In the genomic region with DNA sequence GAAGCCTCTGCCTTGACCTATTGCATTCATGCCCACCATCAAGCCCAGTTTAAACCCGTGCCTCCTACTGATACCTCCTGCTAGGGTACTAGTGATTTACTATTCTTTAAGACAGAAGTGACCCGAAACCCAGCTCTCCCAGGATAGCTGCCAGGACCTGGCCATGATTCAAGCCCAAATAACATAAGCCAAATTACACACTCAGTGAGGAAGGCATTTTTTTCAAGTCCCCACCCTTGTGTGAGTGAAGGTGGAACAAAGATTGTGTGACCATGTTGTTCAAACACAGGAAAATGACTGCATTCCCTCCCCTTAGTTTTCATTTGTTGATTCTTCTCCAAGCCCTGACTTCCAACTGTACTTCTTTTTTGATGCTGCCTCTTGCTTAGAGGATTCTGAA, we compare ENCODE assay signal across 25 cellular contexts. TPM values are rescaled to one million over a fixed set of nuclear protein-coding genes. Genes with fewer than 3 reads are reported as not detected.
DNase-seq lines count a peak whose midpoint lies in the region; ATAC-seq, FAIRE-seq and TF ChIP-seq lines count a peak whose summit lies in the region.
"Had no signal": no experiment of that assay in that cellular context is flagged by ENCODE, and none has a peak within 500 bp of the region (broad histone marks: within the 10 kb centered on the region; RNA-seq: fewer than 3 reads in every experiment).

No MANE protein-coding gene starts in this region.

- 35 to 74% methylated on average over 2 of the region's 2 CpGs for WGBS in lung, 2 donors
- 51 to 60% methylated on average over 1 to 2 of the region's 2 CpGs for WGBS in transverse colon (ENCODE audit: low coverage in 1 of 2), 2 donors

- FAIRE-seq in bronchial epithelial cell (lab: Jason Lieb, UNC) = no peak
- FAIRE-seq: GM12891 had no signal

- H3K4me1 ChIP-seq in lung (ENCODE audit: control insufficient read depth in 2 of 2, insufficient read depth in 2 of 2, low read length in 2 of 2) = peaks cover 0 to 4% of the 10 kb centered on the region in 2 donors
- peaks cover 5 to 19% (median 13%) of the 10 kb centered on the region in 4 donors for H3K4me1 ChIP-seq in transverse colon

- intact Hi-C loops in transverse colon (cut with DNase I; ENCODE audit: low total_unique reads) = no loop called here
- intact Hi-C loops in activated CD8-positive, alpha-beta T cell treated with anti-CD3 and anti-CD28 coated beads for 36 hours (cut with micrococcal nuclease) = no loop called here

- CTCF ChIA-PET in activated CD8-positive, alpha-beta T cell treated with anti-CD3 and anti-CD28 coated beads for 36 hours (lab: Charles Lee) = no interaction called here

- TF ChIP-seq EP300 in transverse colon (IDR thresholded peaks at IDR 0.05; ENCODE audit: low read depth) = no peak

- no peak overlapping the region for H3K4me3 ChIP-seq in bronchial epithelial cell (ENCODE audit: low read depth, low read length)
- no peak overlapping the region for H3K4me3 ChIP-seq in lung
- H3K4me3 ChIP-seq in transverse colon = no peak overlapping the region
- H3K4me3 ChIP-seq: ascending aorta, testis had no signal

- no peaks in the 10 kb centered on the region for H3K9me3 ChIP-seq in lung (ENCODE audit: control insufficient read depth in 2 of 2, insufficient read depth in 1 of 2, low read length in 1 of 2)
- H3K9me3 ChIP-seq in transverse colon = no peaks in the 10 kb centered on the region
- H3K9me3 ChIP-seq: ascending aorta, testis had no signal

- H3K4me1 Mint-ChIP-seq in activated CD8-positive, alpha-beta T cell treated with anti-CD3 and anti-CD28 coated beads for 36 hours (ENCODE audit: low read depth) = peaks cover 7% of the 10 kb centered on the region
- H3K4me1 Mint-ChIP-seq in chondrocyte (ENCODE audit: low read depth) = peaks cover 10% of the 10 kb centered on the region
- H3K4me1 Mint-ChIP-seq in activated T-cell treated with anti-CD3 and anti-CD28 coated beads, Interleukin-2, amount 50 U/mL, for 72 hours (ENCODE audit: low read depth) = peaks cover 7% of the 10 kb centered on the region

- TF ChIP-seq CTCF in bronchial epithelial cell (IDR thresholded peaks at IDR 0.05; ENCODE audit: insufficient read depth, low read length, severe bottlenecking) (no peak), lung (IDR thresholded peaks at IDR 0.05; ENCODE audit: control extremely low read depth, extremely low read depth) (no peak), transverse colon (IDR thresholded peaks at IDR 0.05) (no peak), chondrocyte (IDR thresholded peaks at IDR 0.05) (no peak)
- no peak for TF ChIP-seq CTCF in activated CD8-positive, alpha-beta T cell treated with anti-CD3 and anti-CD28 coated beads for 36 hours (IDR thresholded peaks at IDR 0.05)

- no peak for TF ChIP-seq POLR2A in transverse colon (IDR thresholded peaks at IDR 0.05)

- peaks cover 3% of the 10 kb centered on the region for H3K36me3 Mint-ChIP-seq in activated CD8-positive, alpha-beta T cell treated with anti-CD3 and anti-CD28 coated beads for 36 hours (ENCODE audit: low read depth)
- H3K36me3 Mint-ChIP-seq in chondrocyte (ENCODE audit: low read depth) = no peaks in the 10 kb centered on the region
- H3K36me3 Mint-ChIP-seq in activated T-cell treated with anti-CD3 and anti-CD28 coated beads, Interleukin-2, amount 50 U/mL, for 72 hours (ENCODE audit: insufficient read depth in 2 of 2) = no peaks in the 10 kb centered on the region
- H3K36me3 Mint-ChIP-seq: natural killer cell treated with Interleukin-12 subunit alpha and Interleukin-12 subunit beta and Interleukin-15 and Interleukin-18, amount 100 ng/mL, for 72 hours; stimulated activated memory B cell treated with anti-CD40 and anti-IgM and Interleukin-4, amounts not matched to agents 10 μg/mL and 1 μg/mL and 100 μg/mL, for 72 hours had no signal

- H3K4me3 Mint-ChIP-seq in activated CD8-positive, alpha-beta T cell treated with anti-CD3 and anti-CD28 coated beads for 36 hours = no peak overlapping the region
- H3K4me3 Mint-ChIP-seq in chondrocyte (ENCODE audit: unreplicated experiment) = no peak overlapping the region
- H3K4me3 Mint-ChIP-seq in activated T-cell treated with anti-CD3 and anti-CD28 coated beads, Interleukin-2, amount 50 U/mL, for 72 hours = no peak overlapping the region
- H3K4me3 Mint-ChIP-seq: activated T-helper 17 cell treated with anti-CD3 and anti-CD28 coated beads, Interleukin-2, amount 50 U/mL, for 72 hours; HFFc6; natural killer cell treated with Interleukin-12 subunit alpha and Interleukin-12 subunit beta and Interleukin-15 and Interleukin-18, amount 100 ng/mL, for 72 hours; stimulated activated memory B cell treated with anti-CD40 and anti-IgM and Interleukin-4, amounts not matched to agents 10 μg/mL and 1 μg/mL and 100 μg/mL, for 72 hours; T-helper 1 cell treated with Interleukin-12 subunit alpha and Interleukin-12 subunit beta and Interleukin-4 antibody, amounts not matched to agents 30 μg/mL and 1 μg/mL, for 36 hours had no signal

- POLR2A ChIA-PET in activated CD8-positive, alpha-beta T cell treated with anti-CD3 and anti-CD28 coated beads for 36 hours (lab: Charles Lee) = no interaction called here

- H3K9me3 Mint-ChIP-seq in activated CD8-positive, alpha-beta T cell treated with anti-CD3 and anti-CD28 coated beads for 36 hours = no peaks in the 10 kb centered on the region
- H3K9me3 Mint-ChIP-seq in chondrocyte (ENCODE audit: low read depth) = no peaks in the 10 kb centered on the region
- H3K9me3 Mint-ChIP-seq in activated T-cell treated with anti-CD3 and anti-CD28 coated beads, Interleukin-2, amount 50 U/mL, for 72 hours = peaks cover 2 to 4% of the 10 kb centered on the region in 2 donors
- H3K9me3 Mint-ChIP-seq: activated naive CD4-positive, alpha-beta T cell treated with anti-CD3 and anti-CD28 coated beads, Interleukin-2, amount 50 U/mL, for 72 hours; activated T-helper 17 cell treated with anti-CD3 and anti-CD28 coated beads, Interleukin-2, amount 50 U/mL, for 72 hours; HFFc6; natural killer cell treated with Interleukin-12 subunit alpha and Interleukin-12 subunit beta and Interleukin-15 and Interleukin-18, amount 100 ng/mL, for 72 hours had no signal

- in situ Hi-C loops in transverse colon (cut with MboI; ENCODE audit: low pct_ligation_motif_present in 1 of 4, low pct_unique_long_range_greater_than_20kb in 1 of 4, low sequenced_read_pairs in 3 of 4) = no loop called here

- H3K27me3 Mint-ChIP-seq in activated CD8-positive, alpha-beta T cell treated with anti-CD3 and anti-CD28 coated beads for 36 hours = no peaks in the 10 kb centered on the region
- peaks cover 19% of the 10 kb centered on the region for H3K27me3 Mint-ChIP-seq in chondrocyte (ENCODE audit: low read depth)
- H3K27me3 Mint-ChIP-seq in activated T-cell treated with anti-CD3 and anti-CD28 coated beads, Interleukin-2, amount 50 U/mL, for 72 hours (ENCODE audit: low read depth) = no peaks in the 10 kb centered on the region
- H3K27me3 Mint-ChIP-seq: activated T-helper 17 cell treated with anti-CD3 and anti-CD28 coated beads, Interleukin-2, amount 50 U/mL, for 72 hours; stimulated activated memory B cell treated with anti-CD40 and anti-IgM and Interleukin-4, amounts not matched to agents 10 μg/mL and 1 μg/mL and 100 μg/mL, for 72 hours had no signal

- no peaks in the 10 kb centered on the region for H3K27me3 ChIP-seq in bronchial epithelial cell (ENCODE audit: control insufficient read depth, insufficient read depth, low read length)
- no peaks in the 10 kb centered on the region for H3K27me3 ChIP-seq in lung (ENCODE audit: control insufficient read depth, insufficient read depth)
- no peaks in the 10 kb centered on the region for H3K27me3 ChIP-seq in transverse colon
- H3K27me3 ChIP-seq: ascending aorta, testis had no signal

- H3K27ac Mint-ChIP-seq in activated CD8-positive, alpha-beta T cell treated with anti-CD3 and anti-CD28 coated beads for 36 hours = no peak overlapping the region
- H3K27ac Mint-ChIP-seq in chondrocyte (ENCODE audit: unreplicated experiment) = no peak overlapping the region
- H3K27ac Mint-ChIP-seq in activated T-cell treated with anti-CD3 and anti-CD28 coated beads, Interleukin-2, amount 50 U/mL, for 72 hours = no peak overlapping the region
- H3K27ac Mint-ChIP-seq: activated naive CD4-positive, alpha-beta T cell treated with anti-CD3 and anti-CD28 coated beads, Interleukin-2, amount 50 U/mL, for 72 hours; activated T-helper 17 cell treated with anti-CD3 and anti-CD28 coated beads, Interleukin-2, amount 50 U/mL, for 72 hours; HFFc6; natural killer cell treated with Interleukin-12 subunit alpha and Interleukin-12 subunit beta and Interleukin-15 and Interleukin-18, amount 100 ng/mL, for 72 hours; stimulated activated memory B cell treated with anti-CD40 and anti-IgM and Interleukin-4, amounts not matched to agents 10 μg/mL and 1 μg/mL and 100 μg/mL, for 72 hours; T-helper 1 cell treated with Interleukin-12 subunit alpha and Interleukin-12 subunit beta and Interleukin-4 antibody, amounts not matched to agents 30 μg/mL and 1 μg/mL, for 36 hours had no signal

- DNase-seq in NCI-H1092 treated with DMSO at 0.1 percent for 48 hours (lab: John Stamatoyannopoulos, UW) (peak; percentile 10), NCI-H1092 (lab: John Stamatoyannopoulos, UW) (no peak), bronchial epithelial cell (ENCODE audit: low read depth) (peak; percentile 67), lung (ENCODE audit: low spot score) (peak; percentile 45), transverse colon (peak; percentile 28), chondrocyte (ENCODE audit: low spot score) (no peak)
- no peak for DNase-seq in activated CD8-positive, alpha-beta T cell treated with anti-CD3 and anti-CD28 coated beads for 36 hours
- no peak for DNase-seq in activated T-cell treated with anti-CD3 and anti-CD28 coated beads, Interleukin-2, amount 50 U/mL, for 72 hours
- DNase-seq: activated CD4-positive, alpha-beta T cell treated with anti-CD3 and anti-CD28 coated beads for 48 hours; AML-193; DMS79 treated with DMSO at 0.1 percent for 48 hours; effector CD8-positive, alpha-beta T cell; HFFc6; NCI-H446 treated with DMSO at 0.1 percent for 48 hours; posterior cingulate gyrus; testis had no signal

- H3K27ac ChIP-seq in lung (ENCODE audit: low read depth in 1 of 2, low read length in 1 of 2) (peak overlapping the region in 1 of 2 donors; percentile 16), transverse colon (peak overlapping the region; percentile 19 to 66 (median 32))
- H3K27ac ChIP-seq: 22Rv1, ascending aorta, testis had no signal

- no peak for ATAC-seq in lung (ENCODE audit: insufficient read depth, low FRiP score)
- ATAC-seq in activated CD8-positive, alpha-beta T cell treated with anti-CD3 and anti-CD28 coated beads for 36 hours = no peak
- ATAC-seq in activated T-cell treated with anti-CD3 and anti-CD28 coated beads, Interleukin-2, amount 50 U/mL, for 72 hours (replicated peaks in 1 of 2) = no peak
- ATAC-seq: activated T-helper 17 cell treated with anti-CD3 and anti-CD28 coated beads, Interleukin-2, amount 50 U/mL, for 72 hours; esophagus mucosa; natural killer cell treated with Interleukin-12 subunit alpha and Interleukin-12 subunit beta and Interleukin-15 and Interleukin-18, amount 100 ng/mL, for 72 hours; stimulated activated memory B cell treated with anti-CD40 and anti-IgM and Interleukin-4, amounts not matched to agents 10 μg/mL and 1 μg/mL and 100 μg/mL, for 72 hours had no signal

- H3K36me3 ChIP-seq in bronchial epithelial cell (ENCODE audit: control insufficient read depth, insufficient read depth, low read length) (no peaks in the 10 kb centered on the region), lung (ENCODE audit: control insufficient read depth in 2 of 2, insufficient read depth in 2 of 2, low read length in 2 of 2) (no peaks in the 10 kb centered on the region), transverse colon (no peaks in the 10 kb centered on the region)
- H3K36me3 ChIP-seq: ascending aorta had no signal

RNA-seq across cellular contexts. Expression of gene KAT14, which starts 3.7 kb away (rescaled TPM):
- total RNA-seq in bronchial epithelial cell (11.6 and 12.4 TPM in 2 replicates), lung (10 to 100 TPM; 11.4 to 12.9 TPM), transverse colon (10 to 100 TPM; 17.3 to 58.0 (median 24.0) TPM), chondrocyte (13.6 to 14.5 TPM (median 14.1 TPM) in 3 replicates)
- 1 to 10 TPM; 5.3 to 5.9 TPM for polyA plus RNA-seq in lung
- total RNA-seq in activated CD8-positive, alpha-beta T cell treated with anti-CD3 and anti-CD28 coated beads for 36 hours = 10 to 100 TPM; 17.9 to 18.4 TPM
- 10 to 100 TPM; 12.4 to 16.2 TPM for total RNA-seq in activated T-cell treated with anti-CD3 and anti-CD28 coated beads, Interleukin-2, amount 50 U/mL, for 72 hours

RNA-seq across cellular contexts. Expression of gene PET117, which starts 3.7 kb away (rescaled TPM):
- 11.4 and 15.3 TPM in 2 replicates for total RNA-seq in bronchial epithelial cell
- total RNA-seq in lung = 10 to 100 TPM in 1 of 2 donors, 1 to 10 TPM in 1; 8.9 to 11.4 TPM
- polyA plus RNA-seq in lung = 10 to 100 TPM; 12.5 to 13.5 TPM
- 10 to 100 TPM in 2 of 4 donors, 1 to 10 TPM in 2; 2.8 to 17.7 (median 11.2) TPM for total RNA-seq in transverse colon
- 10 to 100 TPM; 17.2 to 19.4 TPM for total RNA-seq in activated CD8-positive, alpha-beta T cell treated with anti-CD3 and anti-CD28 coated beads for 36 hours
- 8.2 to 13.9 TPM (median 10.0 TPM) in 3 replicates for total RNA-seq in chondrocyte
- 10 to 100 TPM in 1 of 2 donors, 1 to 10 TPM in 1; 9.7 to 10.2 TPM for total RNA-seq in activated T-cell treated with anti-CD3 and anti-CD28 coated beads, Interleukin-2, amount 50 U/mL, for 72 hours

Comparison
In these comparisons a context has a peak if more than half of its experiments do, and no peak if none do; other contexts are left out.
1. DNase-seq: peak in NCI-H1092 treated with DMSO at 0.1 percent for 48 hours (single experiment), bronchial epithelial cell (single experiment), lung (single experiment) and transverse colon (single experiment); none in NCI-H1092 (single experiment), activated CD8-positive, alpha-beta T cell treated with anti-CD3 and anti-CD28 coated beads for 36 hours (single experiment), chondrocyte (single experiment) and activated T-cell treated with anti-CD3 and anti-CD28 coated beads, Interleukin-2, amount 50 U/mL, for 72 hours (0 of 2).